Comparison of ENCODE assay signal across 7 cellular contexts in the genomic region with DNA sequence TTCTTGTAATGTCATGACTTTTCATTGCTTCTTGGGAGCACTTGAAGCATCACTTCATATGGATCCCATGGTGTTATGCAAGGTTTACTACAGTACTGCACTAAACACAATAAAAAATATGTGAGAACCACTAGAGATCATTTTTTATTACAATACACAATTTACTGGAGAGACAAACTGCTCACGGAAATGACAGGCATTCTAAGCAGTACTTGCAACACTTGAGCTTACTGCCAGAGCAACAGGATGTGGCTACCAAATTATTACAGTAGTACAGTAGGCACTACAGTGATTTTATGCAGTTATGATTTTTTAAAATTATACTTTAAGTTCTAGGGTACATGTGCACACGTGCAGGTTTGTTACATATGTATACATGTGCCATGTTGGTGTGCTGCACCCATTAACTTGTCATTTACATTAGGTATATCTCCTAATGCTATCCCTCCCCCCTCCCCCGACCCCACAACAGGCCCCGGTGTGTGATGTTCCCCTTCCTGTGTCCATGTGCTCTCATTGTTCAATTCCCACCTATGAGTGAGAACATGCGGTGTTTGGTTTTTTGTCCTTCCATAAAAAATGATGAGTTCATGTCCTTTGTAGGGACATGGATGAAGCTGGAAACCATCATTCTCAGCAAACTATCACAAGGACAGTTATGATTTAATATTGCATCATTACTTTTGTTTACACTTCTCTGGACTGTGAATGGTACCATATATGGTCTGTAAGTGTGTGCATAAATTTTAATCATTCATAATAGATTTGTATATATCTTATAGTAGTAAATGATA. TPM values are rescaled to one million over a fixed set of nuclear protein-coding genes. Genes with fewer than 3 reads are reported as not detected.
DNase-seq lines count a peak whose midpoint lies in the region; ATAC-seq and TF ChIP-seq lines count a peak whose summit lies in the region.
"Not testable (repeated sequence)": the region's sequence is repeated elsewhere in the genome, so short reads cannot be mapped to it uniquely, and the experiment has no call there.

No MANE protein-coding gene starts in this region.

- not testable (repeated sequence) for H3K27me3 ChIP-seq in IMR-90 (ENCODE audit: control insufficient read depth, insufficient read depth, low read length); effector memory CD4-positive, alpha-beta T cell (replicated peaks; ENCODE audit: control insufficient read depth, insufficient read depth, low read length, poor library complexity, severe bottlenecking)

- POLR2A ChIA-PET in IMR-90 (lab: Charles Lee; ENCODE audit: unreplicated experiment) = not testable (repeated sequence)

- H3K4me2 ChIP-seq in IMR-90 (ENCODE audit: low read depth, low read length) = not testable (repeated sequence)

- no CpG with 5 or more reads among the region's 5 CpGs for WGBS in IMR-90 (ENCODE audit: extremely low coverage in 2 of 2, insufficient read length in 1 of 2), 2 experiments

- not testable (repeated sequence) for H3K4ac ChIP-seq in IMR-90 (ENCODE audit: low read depth, low read length)

- H2BK15ac ChIP-seq in IMR-90 (ENCODE audit: low read depth, low read length) = not testable (repeated sequence)

- H3K18ac ChIP-seq in IMR-90 (ENCODE audit: low read depth, low read length) = not testable (repeated sequence)

- H3K9me3 Mint-ChIP-seq in activated naive CD4-positive, alpha-beta T cell treated with anti-CD3 and anti-CD28 coated beads, Interleukin-2, amount 10 ng/mL, durations not matched to agents 7 days and 5 days = not testable (repeated sequence)

- not testable (repeated sequence) for H3K27ac ChIP-seq in IMR-90 (ENCODE audit: insufficient read depth, low read length)
- H3K27ac ChIP-seq in effector memory CD4-positive, alpha-beta T cell (ENCODE audit: insufficient read depth, low read length, poor library complexity, severe bottlenecking) = peak overlapping the region; percentile 2

- 0 out of 2 replicates have a peak overlapping the region, but pooled peaks have one; percentile 28 for H2BK20ac ChIP-seq in IMR-90 (ENCODE audit: low read depth, low read length)

- H3K27me3 Mint-ChIP-seq in activated naive CD4-positive, alpha-beta T cell treated with anti-CD3 and anti-CD28 coated beads, Interleukin-2, amount 10 ng/mL, durations not matched to agents 7 days and 5 days = not testable (repeated sequence)

- TF ChIP-seq RAD21 in IMR-90 (IDR thresholded peaks at IDR 0.05; ENCODE audit: low read length) = not testable (repeated sequence)

- not testable (repeated sequence) for BruUV-seq in IMR-90 (replicated peaks; lab: Mats Ljungman, UMichigan)

- dilution Hi-C loops in IMR-90 (cut with HindIII; ENCODE audit: low sequenced_read_pairs, unreplicated experiment) = not testable (repeated sequence)

- H2AK5ac ChIP-seq in IMR-90 (ENCODE audit: low read depth, low read length) = not testable (repeated sequence)

- not testable (repeated sequence) for H3K14ac ChIP-seq in IMR-90 (replicated peaks; ENCODE audit: low read depth, low read length)

- H4K8ac ChIP-seq in IMR-90 (ENCODE audit: low read depth in 2 of 2, low read length in 2 of 2) = peak overlapping the region; percentile 48 to 50; a peak in 1 of 4 replicates

- peaks cover 36% of the 10 kb centered on the region for H3K4me1 Mint-ChIP-seq in activated naive CD4-positive, alpha-beta T cell treated with anti-CD3 and anti-CD28 coated beads, Interleukin-2, amount 10 ng/mL, durations not matched to agents 7 days and 5 days

- H3K4me3 ChIP-seq in IMR-90 (ENCODE audit: insufficient read depth, low read depth, low read length); effector memory CD4-positive, alpha-beta T cell (ENCODE audit: insufficient read depth, low read depth, low read length, poor library complexity, severe bottlenecking): not testable (repeated sequence)

- not testable (repeated sequence) for H4K91ac ChIP-seq in IMR-90 (ENCODE audit: insufficient read depth, low read depth, low read length)

- H4K5ac ChIP-seq in IMR-90 (ENCODE audit: low read depth, low read length) = not testable (repeated sequence)

- intact Hi-C loops in IMR-90 (cut with micrococcal nuclease) = not testable (repeated sequence)

- H3K9ac ChIP-seq in IMR-90 (ENCODE audit: low read depth, low read length) = peak overlapping the region; percentile 13; the same call in 1 of the 2 replicates

- H3K4me1 ChIP-seq in IMR-90 (ENCODE audit: control insufficient read depth, insufficient read depth, low read length) = not testable (repeated sequence)
- peaks cover 13% of the 10 kb centered on the region for H3K4me1 ChIP-seq in effector memory CD4-positive, alpha-beta T cell (ENCODE audit: control insufficient read depth, insufficient read depth, low read length, poor library complexity, severe bottlenecking)

- not testable (repeated sequence) for H3K56ac ChIP-seq in IMR-90 (ENCODE audit: extremely low read depth, insufficient read depth, low read length)

- TF ChIP-seq POLR2A in IMR-90 (IDR thresholded peaks at IDR 0.05; ENCODE audit: low read depth, low read length) = not testable (repeated sequence)

- DNase-seq in DMS53 (lab: John Stamatoyannopoulos, UW) (peak; percentile 12), IMR-90 (peak; percentile 77), NOMO-1 treated with dmso at 0.1 percent for 144 hours (lab: John Stamatoyannopoulos, UW; ENCODE audit: unreplicated experiment) (peak; percentile 36), myocyte (ENCODE audit: low read depth) (peak; percentile 5)
- peak; percentile 27 for DNase-seq in activated naive CD4-positive, alpha-beta T cell treated with anti-CD3 and anti-CD28 coated beads, Interleukin-2, amount 10 ng/mL, durations not matched to agents 7 days and 5 days
- not testable (repeated sequence) for DNase-seq in effector memory CD4-positive, alpha-beta T cell

- CTCF ChIA-PET in IMR-90 (lab: Yijun Ruan, JAX) = not testable (repeated sequence)
- CTCF ChIA-PET in activated naive CD4-positive, alpha-beta T cell treated with anti-CD3 and anti-CD28 coated beads, Interleukin-2, amount 10 ng/mL, durations not matched to agents 7 days and 5 days (lab: Charles Lee) = interaction anchor here (1.2 kb wide), 1 partner anchor 177 kb away, joined by 4 read pairs; a partner anchor contains a TSS

- not testable (repeated sequence) for H3K23ac ChIP-seq in IMR-90 (ENCODE audit: low read depth, low read length)

- H2BK120ac ChIP-seq in IMR-90 (ENCODE audit: low read depth, low read length) = peak overlapping the region; percentile 38; the same call in 1 of the 2 replicates

- not testable (repeated sequence) for H4K20me1 ChIP-seq in IMR-90 (ENCODE audit: insufficient read depth, low read length)

- H3K79me1 ChIP-seq in IMR-90 (ENCODE audit: low read depth in 1 of 2, low read length in 2 of 2) = not testable (repeated sequence)

- not testable (repeated sequence) for H3K36me3 ChIP-seq in IMR-90 (ENCODE audit: control insufficient read depth, insufficient read depth, low read length); effector memory CD4-positive, alpha-beta T cell (ENCODE audit: control insufficient read depth, insufficient read depth, low read length)

- H3K9me1 ChIP-seq in IMR-90 (ENCODE audit: insufficient read depth, low read length) = not testable (repeated sequence)

- H2AFZ ChIP-seq in IMR-90 (replicated peaks; ENCODE audit: low read length, poor library complexity) = not testable (repeated sequence)

- not testable (repeated sequence) for H3K4me3 Mint-ChIP-seq in activated naive CD4-positive, alpha-beta T cell treated with anti-CD3 and anti-CD28 coated beads, Interleukin-2, amount 10 ng/mL, durations not matched to agents 7 days and 5 days

- H3K36me3 Mint-ChIP-seq in activated naive CD4-positive, alpha-beta T cell treated with anti-CD3 and anti-CD28 coated beads, Interleukin-2, amount 10 ng/mL, durations not matched to agents 7 days and 5 days = peaks cover 12% of the 10 kb centered on the region

- peak overlapping the region; percentile 92 for H3K27ac Mint-ChIP-seq in activated naive CD4-positive, alpha-beta T cell treated with anti-CD3 and anti-CD28 coated beads, Interleukin-2, amount 10 ng/mL, durations not matched to agents 7 days and 5 days

- not testable (repeated sequence) for H2AK9ac ChIP-seq in IMR-90 (replicated peaks; ENCODE audit: low read depth, low read length, poor library complexity)

- not testable (repeated sequence) for TF ChIP-seq CTCF in IMR-90 (conservative IDR thresholded peaks at IDR 0.05; ENCODE audit: low read depth, low read length)

- peak; percentile 81 for ATAC-seq in IMR-90 (ENCODE audit: low read depth)
- ATAC-seq in activated CD4-positive, CD25-positive, alpha-beta regulatory T cell treated with anti-CD3 and anti-CD28 coated beads, Interleukin-2, amount 50 U/mL, for 24 hours = peak; percentile 84 to 90

- in situ Hi-C loops in IMR-90 (cut with MboI; ENCODE audit: low sequenced_read_pairs) = not testable (repeated sequence)

- H2BK5ac ChIP-seq in IMR-90 (ENCODE audit: low read depth, low read length, poor library complexity, severe bottlenecking) = peak overlapping the region; percentile 80

- not testable (repeated sequence) for H3K9me3 ChIP-seq in IMR-90 (ENCODE audit: control insufficient read depth, insufficient read depth, low read length); effector memory CD4-positive, alpha-beta T cell (ENCODE audit: control insufficient read depth, low read length)

TF ChIP-seq in IMR-90, 13 proteins besides CTCF, POLR2A, EP300 and RAD21:
- peak; percentile 79 for TF ChIP-seq CEBPB (IDR thresholded peaks at IDR 0.05; ENCODE audit: low read depth, low read length)

RNA-seq across cellular contexts. Expression of a gene that starts 25.1 kb away (rescaled TPM):
- total RNA-seq in IMR-90 (2012; rRNA removed) = 10.6 and 11.9 TPM in 2 replicates
- polyA plus RNA-seq in IMR-90 (2012; rRNA removed) = 11.0 and 12.7 TPM in 2 replicates
- 4.9 and 8.1 TPM in 2 replicates for polyA plus RNA-seq in IMR-90 (2012; cell fraction: cytosol; rRNA removed)
- polyA plus RNA-seq in IMR-90 (2012; cell fraction: nucleus; rRNA removed; ENCODE audit: low replicate concordance) = 20.0 and 40.0 TPM in 2 replicates
- 15.3 and 17.3 TPM in 2 replicates for total RNA-seq in myocyte
- polyA plus RNA-seq in myocyte (2012) = 12.3 TPM
